ENCODE assay signal across 20 cellular contexts in the genomic region with DNA sequence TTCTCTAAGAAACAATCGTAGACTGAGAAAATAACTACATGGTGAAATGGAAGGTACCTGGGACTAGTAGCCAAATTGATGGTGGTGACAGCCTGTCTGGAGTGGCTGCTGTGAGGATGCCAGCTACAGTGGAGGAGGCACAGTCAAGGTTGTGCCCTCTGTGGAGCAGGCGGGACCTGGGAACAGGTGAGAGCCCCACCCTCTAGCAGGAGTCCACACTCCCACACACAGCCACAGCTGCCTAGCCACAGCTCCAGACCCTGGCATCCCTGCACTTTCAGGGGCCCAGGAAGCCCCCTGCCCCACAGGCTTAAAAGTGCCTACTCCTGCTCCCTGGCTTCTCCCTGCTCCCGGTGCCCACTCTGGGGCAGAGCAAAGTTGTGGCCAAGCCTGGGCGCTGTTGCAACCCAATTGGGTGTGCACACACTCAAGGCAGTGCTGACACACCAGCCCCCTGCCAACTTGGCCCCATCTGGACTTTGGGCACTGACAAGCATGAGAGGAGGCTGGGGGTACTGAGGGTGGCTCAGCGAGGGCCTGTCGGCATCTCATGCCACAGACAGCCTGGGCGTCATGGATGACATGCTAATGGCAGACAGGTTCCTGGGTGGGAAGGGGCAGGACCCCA.
A peak's percentile ranks its signal among the peaks of the same experiment; 100 is the strongest.
DNase-seq lines count a peak whose midpoint lies in the region; ATAC-seq, FAIRE-seq and TF ChIP-seq lines count a peak whose summit lies in the region.
"Had no signal": no experiment of that assay in that cellular context is flagged by ENCODE, and none has a peak within 500 bp of the region (broad histone marks: within the 10 kb centered on the region; RNA-seq: fewer than 3 reads in every experiment).

No MANE protein-coding gene starts in this region.

- H2AFZ ChIP-seq in HepG2 (ENCODE audit: low read length), result no peak overlapping the region
- H2AFZ ChIP-seq in neuronal stem cell (ENCODE audit: low read length), result no peak overlapping the region

- no peak overlapping the region for H2BK15ac ChIP-seq in neuronal stem cell (ENCODE audit: low read length)

- no TSS peak for BruUV-seq in HepG2 (replicated peaks; lab: Mats Ljungman, UMichigan)

- TF ChIP-seq POLR2A in HepG2 (IDR thresholded peaks at IDR 0.05; ENCODE audit: insufficient read depth in 1 of 2, low read depth in 2 of 2, low read length in 2 of 2) (no peak), GM12892 (IDR thresholded peaks at IDR 0.05; ENCODE audit: low read depth, low read length) (no peak)

- CTCF ChIA-PET in HepG2 (lab: Yijun Ruan, JAX; ENCODE audit: low intra/inter-chr PET ratio, low total read pairs), result no interaction called here

- H3K9me3 Mint-ChIP-seq in stimulated activated effector memory CD8-positive, alpha-beta T cell treated with anti-CD3 and anti-CD28 coated beads, Interleukin-12 subunit alpha, Interleukin-12 subunit beta, amount 100 ng/mL, for 72 hours, result no peaks in the 10 kb centered on the region
- H3K9me3 Mint-ChIP-seq: CD8-positive, alpha-beta T cell had no signal

- H3K4me1 ChIP-seq in HepG2 (ENCODE audit: insufficient read depth, low read length) (no peaks in the 10 kb centered on the region), neuronal stem cell (ENCODE audit: control insufficient read depth in 2 of 2, insufficient read depth in 1 of 2, low read depth in 1 of 2, low read length in 2 of 2) (no peaks in the 10 kb centered on the region)
- H3K4me1 ChIP-seq: BLaER1 treated with 17β-estradiol and CSF1 and Interleukin-3, amounts not matched to agents 10 nM and 100 nM had no signal

- DNase-seq in HepG2 (ENCODE audit: low spot score), result no peak
- no peak for DNase-seq in neuronal stem cell (ENCODE audit: low spot score)
- no peak for DNase-seq in stimulated activated effector memory CD8-positive, alpha-beta T cell treated with anti-CD3 and anti-CD28 coated beads, Interleukin-12 subunit alpha, Interleukin-12 subunit beta, amount 100 ng/mL, for 72 hours (ENCODE audit: low spot score in 2 of 2)
- no peak for DNase-seq in GM12892 (ENCODE audit: insufficient read length)
- DNase-seq in T-helper 17 cell, result no peak
- no peak for DNase-seq in caudate nucleus (lab: John Stamatoyannopoulos, UW)
- DNase-seq: CD8-positive, alpha-beta T cell; COR-L47; GOT3; H7; HFFc6 had no signal

- H3K9me3 ChIP-seq in HepG2 (ENCODE audit: low read length), result no peaks in the 10 kb centered on the region
- no peaks in the 10 kb centered on the region for H3K9me3 ChIP-seq in neuronal stem cell (replicated peaks in 1 of 2; ENCODE audit: control insufficient read depth in 2 of 2, insufficient read depth in 1 of 2, low read depth in 1 of 2, low read length in 2 of 2)
- H3K9me3 ChIP-seq in T-helper 17 cell (ENCODE audit: control insufficient read depth, low read length, poor library complexity, severe bottlenecking), result no peaks in the 10 kb centered on the region
- H3K9me3 ChIP-seq: BLaER1 treated with 17β-estradiol and CSF1 and Interleukin-3, amounts not matched to agents 10 nM and 100 nM had no signal

- H3K4me2 ChIP-seq in HepG2 (ENCODE audit: low read depth, low read length) (no peak overlapping the region), neuronal stem cell (ENCODE audit: insufficient read depth, low read length, poor library complexity, severe bottlenecking) (no peak overlapping the region)
- H3K4me2 ChIP-seq: BLaER1 treated with 17β-estradiol and CSF1 and Interleukin-3, amounts not matched to agents 10 nM and 100 nM had no signal

- no peak overlapping the region for H3K27ac Mint-ChIP-seq in stimulated activated effector memory CD8-positive, alpha-beta T cell treated with anti-CD3 and anti-CD28 coated beads, Interleukin-12 subunit alpha, Interleukin-12 subunit beta, amount 100 ng/mL, for 72 hours
- no peak overlapping the region for H3K27ac Mint-ChIP-seq in T-helper 17 cell
- H3K27ac Mint-ChIP-seq: B cell; CD8-positive, alpha-beta T cell; HFFc6; IgD-negative memory B cell had no signal

- FAIRE-seq in HepG2 (lab: Jason Lieb, UNC) (no peak), GM12892 (lab: Jason Lieb, UNC) (no peak)
- FAIRE-seq: D721Med, G401.6, GM12891, GM18507, HTR-8/SVneo had no signal

- TF ChIP-seq CTCF in HepG2 (CRISPR knock-in tag; IDR thresholded peaks at IDR 0.05), result no peak

- H3K27me3 ChIP-seq in HepG2 (ENCODE audit: control insufficient read depth in 1 of 2, insufficient read depth in 2 of 2, low read length in 2 of 2), result no peaks in the 10 kb centered on the region
- H3K27me3 ChIP-seq in neuronal stem cell (ENCODE audit: control insufficient read depth in 3 of 3, insufficient read depth in 3 of 3, low read depth in 1 of 3, low read length in 3 of 3), result no peaks in the 10 kb centered on the region
- H3K27me3 ChIP-seq: BLaER1 treated with 17β-estradiol and CSF1 and Interleukin-3, amounts not matched to agents 10 nM and 100 nM had no signal

- H2BK12ac ChIP-seq in neuronal stem cell (ENCODE audit: low read length), result no peak overlapping the region

- H4K91ac ChIP-seq in neuronal stem cell (ENCODE audit: low read depth, low read length, poor library complexity), result peak overlapping the region; percentile 22

- H3K4me3 ChIP-seq in HepG2 (replicated peaks in 1 of 3; ENCODE audit: insufficient read depth in 1 of 3, low read depth in 2 of 3, low read length in 3 of 3), result no peak overlapping the region
- H3K4me3 ChIP-seq in neuronal stem cell (ENCODE audit: low read length in 2 of 2), result peak overlapping the region in 1 of 2 donors; percentile 39
- H3K4me3 ChIP-seq: BLaER1 treated with 17β-estradiol and CSF1 and Interleukin-3, amounts not matched to agents 10 nM and 100 nM had no signal

- TF ChIP-seq RAD21 in HepG2 (CRISPR knock-in tag; IDR thresholded peaks at IDR 0.05), result no peak

- H3K4me1 Mint-ChIP-seq in stimulated activated effector memory CD8-positive, alpha-beta T cell treated with anti-CD3 and anti-CD28 coated beads, Interleukin-12 subunit alpha, Interleukin-12 subunit beta, amount 100 ng/mL, for 72 hours, result no peaks in the 10 kb centered on the region
- no peaks in the 10 kb centered on the region for H3K4me1 Mint-ChIP-seq in T-helper 17 cell
- H3K4me1 Mint-ChIP-seq: B cell, IgD-negative memory B cell had no signal

- peak overlapping the region; percentile 22 for H3K18ac ChIP-seq in neuronal stem cell (ENCODE audit: low read length)

- in situ Hi-C loops in HepG2 (cut with HindIII; ENCODE audit: extremely low pct_ligation_motif_present, low pct_unique_long_range_greater_than_20kb), result no loop called here

- no peak overlapping the region for H3K4ac ChIP-seq in neuronal stem cell (ENCODE audit: low read length)

- H3K23ac ChIP-seq in neuronal stem cell (ENCODE audit: low read depth, low read length, poor library complexity), result no peak overlapping the region

- no peaks in the 10 kb centered on the region for H3K79me1 ChIP-seq in neuronal stem cell (ENCODE audit: low read depth, low read length)

- no peaks in the 10 kb centered on the region for H4K20me1 ChIP-seq in HepG2 (ENCODE audit: insufficient read depth, low read length)
- H4K20me1 ChIP-seq: BLaER1 treated with 17β-estradiol and CSF1 and Interleukin-3, amounts not matched to agents 10 nM and 100 nM had no signal

- H2BK120ac ChIP-seq in neuronal stem cell (ENCODE audit: low read depth, low read length), result no peak overlapping the region

- TF ChIP-seq EP300 in HepG2 (IDR thresholded peaks at IDR 0.05; ENCODE audit: low read depth in 2 of 2, low read length in 2 of 2) (no peak), HepG2 (CRISPR knock-in tag; IDR thresholded peaks at IDR 0.05; ENCODE audit: borderline replicate concordance) (no peak)

- peak; percentile 30; the same call in 2 of the 3 replicates for ATAC-seq in HepG2
- ATAC-seq in stimulated activated effector memory CD8-positive, alpha-beta T cell treated with anti-CD3 and anti-CD28 coated beads, Interleukin-12 subunit alpha, Interleukin-12 subunit beta, amount 100 ng/mL, for 72 hours, result peak; percentile 47
- ATAC-seq in T-helper 17 cell, result no peak
- ATAC-seq: CD8-positive, alpha-beta T cell; HCT116 had no signal

- H4K8ac ChIP-seq in neuronal stem cell (ENCODE audit: low read depth, low read length), result no peak overlapping the region

- H3K9ac ChIP-seq in HepG2 (ENCODE audit: insufficient read depth, low read depth, low read length) (no peak overlapping the region), neuronal stem cell (ENCODE audit: low read depth, low read length, poor library complexity) (no peak overlapping the region)
- H3K9ac ChIP-seq: BLaER1 treated with 17β-estradiol and CSF1 and Interleukin-3, amounts not matched to agents 10 nM and 100 nM had no signal

- H3K27ac ChIP-seq in HepG2 (ENCODE audit: extremely low read length, insufficient read depth, low read length), result no peak overlapping the region
- H3K27ac ChIP-seq in neuronal stem cell (replicated peaks; ENCODE audit: low read length), result no peak overlapping the region
- no peak overlapping the region for H3K27ac ChIP-seq in caudate nucleus (ENCODE audit: low read depth, low read length)
- H3K27ac ChIP-seq: BLaER1 treated with 17β-estradiol and CSF1 and Interleukin-3, amounts not matched to agents 10 nM and 100 nM had no signal

- peak overlapping the region; percentile 64 for H3K14ac ChIP-seq in neuronal stem cell (ENCODE audit: low read length)

- H3K36me3 ChIP-seq in HepG2 (replicated peaks in 1 of 2; ENCODE audit: control insufficient read depth in 1 of 2, insufficient read depth in 2 of 2, low read length in 2 of 2), result no peaks in the 10 kb centered on the region
- H3K36me3 ChIP-seq in neuronal stem cell (replicated peaks in 1 of 2; ENCODE audit: control insufficient read depth in 2 of 2, insufficient read depth in 2 of 2, low read length in 2 of 2), result no peaks in the 10 kb centered on the region
- H3K36me3 ChIP-seq: BLaER1 treated with 17β-estradiol and CSF1 and Interleukin-3, amounts not matched to agents 10 nM and 100 nM had no signal

- intact Hi-C loops in HepG2 (cut with micrococcal nuclease; ENCODE audit: unreplicated experiment), result no loop called here

- H3K4me3 Mint-ChIP-seq in stimulated activated effector memory CD8-positive, alpha-beta T cell treated with anti-CD3 and anti-CD28 coated beads, Interleukin-12 subunit alpha, Interleukin-12 subunit beta, amount 100 ng/mL, for 72 hours, result no peak overlapping the region
- H3K4me3 Mint-ChIP-seq in T-helper 17 cell, result no peak overlapping the region
- H3K4me3 Mint-ChIP-seq: B cell; CD8-positive, alpha-beta T cell; HFFc6; IgD-negative memory B cell had no signal

- H3K79me2 ChIP-seq in HepG2 (ENCODE audit: insufficient read depth, low read length), result no peaks in the 10 kb centered on the region

- POLR2A ChIA-PET in HepG2 (lab: Yijun Ruan, JAX), result no interaction called here

- no peak overlapping the region for H2AK5ac ChIP-seq in neuronal stem cell (ENCODE audit: low read depth, low read length)

- 6% methylated on average over 5 of the region's 7 CpGs for WGBS in HepG2 (ENCODE audit: low lambda C conversion rate)
- no CpG with 5 or more reads among the region's 7 CpGs for WGBS in neuronal stem cell (ENCODE audit: extremely low coverage in 2 of 2, insufficient read length in 2 of 2, insufficient replicate concordance in 1 of 2), 2 donors

- no peak overlapping the region for H2BK5ac ChIP-seq in neuronal stem cell (ENCODE audit: low read length)

- H3K27me3 Mint-ChIP-seq in T-helper 17 cell, result no peaks in the 10 kb centered on the region
- H3K27me3 Mint-ChIP-seq: B cell, IgD-negative memory B cell had no signal

- no peaks in the 10 kb centered on the region for H3K36me3 Mint-ChIP-seq in stimulated activated effector memory CD8-positive, alpha-beta T cell treated with anti-CD3 and anti-CD28 coated beads, Interleukin-12 subunit alpha, Interleukin-12 subunit beta, amount 100 ng/mL, for 72 hours
- no peaks in the 10 kb centered on the region for H3K36me3 Mint-ChIP-seq in T-helper 17 cell (ENCODE audit: low read depth)
- H3K36me3 Mint-ChIP-seq: CD8-positive, alpha-beta T cell; IgD-negative memory B cell had no signal
